12 cellular contexts compared by ENCODE assay signal in the genomic region with DNA sequence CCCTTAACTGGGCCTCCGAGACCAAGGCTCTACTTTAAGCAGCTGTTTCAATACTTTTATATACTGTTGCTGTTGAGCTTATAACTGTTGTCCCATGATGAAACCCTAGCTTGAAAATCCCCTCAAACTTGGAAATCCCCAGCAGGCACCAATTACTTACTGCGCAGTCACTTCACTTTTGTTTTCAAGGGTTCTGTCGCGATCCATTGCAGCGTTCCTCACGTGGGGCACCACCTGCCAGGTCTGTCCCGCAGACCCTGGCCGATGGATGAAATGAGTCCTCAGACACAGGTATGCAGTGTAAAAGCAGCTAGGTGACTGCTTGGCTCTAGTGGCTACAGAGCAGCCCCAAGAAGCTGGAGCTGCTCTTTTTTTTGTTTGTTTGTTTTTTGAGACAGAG. TPM values are rescaled to one million over a fixed set of nuclear protein-coding genes. Genes with fewer than 3 reads are reported as not detected.
"Had no signal": no experiment of that assay in that cellular context is flagged by ENCODE, and none has a peak within 500 bp of the region (broad histone marks: within the 10 kb centered on the region; RNA-seq: fewer than 3 reads in every experiment).

No MANE protein-coding gene starts in this region.

RNA-seq across cellular contexts. Expression of a gene that starts 33.9 kb away (rescaled TPM):
- total RNA-seq: activated CD8-positive, alpha-beta memory T cell treated with anti-CD3 and anti-CD28 coated beads, Interleukin-2, amount 10 ng/mL, durations not matched to agents 7 days and 5 days; activated CD8-positive, alpha-beta T cell treated with anti-CD3 and anti-CD28 coated beads, Interleukin-2, amount 10 ng/mL, durations not matched to agents 7 days and 5 days; endodermal cell; foreskin keratinocyte; heart left ventricle; natural killer cell; psoas muscle; subcutaneous adipose tissue; thoracic aorta had no signal
- polyA plus RNA-seq: immature natural killer cell, sigmoid colon, small intestine had no signal
